1 cellular context compared by ENCODE assay signal in the genomic region with DNA sequence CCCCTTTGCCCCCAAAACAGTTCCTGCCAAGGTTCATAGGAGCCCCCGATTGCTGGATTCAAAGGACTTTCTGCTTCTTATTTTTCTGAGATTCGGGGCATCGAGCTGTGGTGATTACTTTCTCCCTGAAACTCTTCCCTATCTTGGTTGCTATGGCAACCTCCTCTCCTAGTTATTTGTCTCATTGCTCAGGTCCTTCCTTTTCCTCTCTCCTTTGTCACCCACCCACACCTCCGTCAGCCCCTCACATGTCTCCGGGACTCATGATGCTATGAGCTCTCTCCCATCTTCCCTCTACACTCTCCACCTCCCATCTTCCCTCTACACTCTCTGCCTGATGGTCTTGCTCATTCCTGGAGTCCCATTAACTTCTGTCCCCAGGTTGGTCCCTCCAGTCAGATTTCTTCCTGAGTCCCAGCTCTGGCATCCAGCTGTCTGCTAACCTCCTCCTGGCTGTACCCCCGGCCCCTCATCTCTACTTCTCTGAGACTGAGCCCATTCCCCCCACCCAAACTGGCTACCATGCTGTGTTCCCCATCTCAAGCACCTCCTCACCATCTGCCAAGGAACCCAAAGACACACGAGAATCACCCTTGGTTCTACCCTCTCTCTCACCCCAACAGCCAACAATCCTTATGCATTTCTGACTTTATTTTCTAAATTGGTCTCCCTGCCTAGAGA.
A peak's percentile ranks its signal among the peaks of the same experiment; 100 is the strongest.
TF ChIP-seq lines count a peak whose summit lies in the region.

No MANE protein-coding gene starts in this region.

TF ChIP-seq in HepG2, 621 proteins besides CTCF, POLR2A, EP300 and RAD21:
- TF ChIP-seq ZNF644 (CRISPR knock-in tag; IDR thresholded peaks at IDR 0.05; ENCODE audit: low read depth) (no peak), POLR2AphosphoS2 (IDR thresholded peaks at IDR 0.05; ENCODE audit: low read depth, low read length) (0 out of 2 replicates have a peak, but pooled peaks have one; percentile 18), ZNF557 (CRISPR knock-in tag; IDR thresholded peaks at IDR 0.05) (no peak), FOXA1 (IDR thresholded peaks at IDR 0.05) (0 out of 2 replicates have a peak, but pooled peaks have one; percentile 5), FOXA1 (CRISPR knock-in tag; IDR thresholded peaks at IDR 0.05) (no peak), KIAA2018 (CRISPR knock-in tag; IDR thresholded peaks at IDR 0.05; ENCODE audit: borderline replicate concordance) (no peak), ZNF205 (CRISPR knock-in tag; IDR thresholded peaks at IDR 0.05) (no peak), RFX1 (IDR thresholded peaks at IDR 0.05) (peak; percentile 59; the same call in 1 of the 2 replicates), RFX3 (CRISPR knock-in tag; IDR thresholded peaks at IDR 0.05) (0 out of 2 replicates have a peak, but pooled peaks have one; percentile 14)
- TF ChIP-seq, protein P1, sequence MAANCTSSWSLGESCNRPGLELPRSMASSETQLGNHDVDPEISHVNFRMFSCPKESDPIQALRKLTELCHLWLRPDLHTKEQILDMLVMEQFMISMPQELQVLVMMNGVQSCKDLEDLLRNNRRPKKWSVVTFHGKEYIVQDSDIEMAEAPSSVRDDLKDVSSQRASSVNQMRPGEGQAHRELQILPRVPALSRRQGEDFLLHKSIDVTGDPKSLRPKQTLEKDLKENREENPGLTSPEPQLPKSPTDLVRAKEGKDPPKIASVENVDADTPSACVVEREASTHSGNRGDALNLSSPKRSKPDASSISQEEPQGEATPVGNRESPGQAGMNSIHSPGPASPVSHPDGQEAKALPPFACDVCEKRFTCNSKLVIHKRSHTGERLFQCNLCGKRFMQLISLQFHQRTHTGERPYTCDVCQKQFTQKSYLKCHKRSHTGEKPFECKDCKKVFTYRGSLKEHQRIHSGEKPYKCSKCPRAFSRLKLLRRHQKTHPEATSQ (CRISPR knock-in tag; IDR thresholded peaks at IDR 0.05; ENCODE audit: borderline replicate concordance) = no peak
